ENCODE assay signal across 16 cellular contexts in genomic region chr9:109705515-109705914, GRCh38.
A peak's percentile ranks its signal among the peaks of the same experiment; 100 is the strongest.
DNase-seq lines count a peak whose midpoint lies in the region; ATAC-seq, FAIRE-seq and TF ChIP-seq lines count a peak whose summit lies in the region.
"Had no signal": no experiment of that assay in that cellular context is flagged by ENCODE, and none has a peak within 500 bp of the region (broad histone marks: within the 10 kb centered on the region; RNA-seq: fewer than 3 reads in every experiment).

No MANE protein-coding gene starts in this region.

- H2BK5ac ChIP-seq in IMR-90 (ENCODE audit: low read depth, low read length, poor library complexity, severe bottlenecking), result no peak overlapping the region

- H3K14ac ChIP-seq in IMR-90 (replicated peaks; ENCODE audit: low read depth, low read length), result no peak overlapping the region

- no peaks in the 10 kb centered on the region for H3K9me1 ChIP-seq in IMR-90 (ENCODE audit: insufficient read depth, low read length)

- peak; percentile 20; the same call in 1 of the 2 replicates for TF ChIP-seq RAD21 in IMR-90 (IDR thresholded peaks at IDR 0.05; ENCODE audit: low read length)

- H3K79me2 ChIP-seq in astrocyte (ENCODE audit: insufficient read depth, low read length), result no peaks in the 10 kb centered on the region

- no peak overlapping the region for H3K4ac ChIP-seq in IMR-90 (ENCODE audit: low read depth, low read length)

- no peaks in the 10 kb centered on the region for H3K36me3 ChIP-seq in BJ (ENCODE audit: control insufficient read depth, insufficient read depth, low read length)
- no peaks in the 10 kb centered on the region for H3K36me3 ChIP-seq in IMR-90 (ENCODE audit: control insufficient read depth, insufficient read depth, low read length)
- H3K36me3 ChIP-seq in astrocyte (ENCODE audit: insufficient read depth, low read length), result no peaks in the 10 kb centered on the region
- no peaks in the 10 kb centered on the region for H3K36me3 ChIP-seq in iPS DF 6.9 (ENCODE audit: control insufficient read depth, insufficient read depth, low read length)
- H3K36me3 ChIP-seq: heart right ventricle, Peyer's patch, sigmoid colon, tibial nerve, WERI-Rb-1 had no signal

- no peak overlapping the region for H3K9ac ChIP-seq in IMR-90 (ENCODE audit: low read depth, low read length)
- no peak overlapping the region for H3K9ac ChIP-seq in astrocyte (ENCODE audit: low read length)

- no peaks in the 10 kb centered on the region for H3K4me1 Mint-ChIP-seq in astrocyte (ENCODE audit: low read depth, unreplicated experiment)
- H3K4me1 Mint-ChIP-seq: CD4-positive, alpha-beta memory T cell; central memory CD8-positive, alpha-beta T cell had no signal

- H2BK20ac ChIP-seq in IMR-90 (ENCODE audit: low read depth, low read length), result no peak overlapping the region

- H3K4me2 ChIP-seq in IMR-90 (ENCODE audit: low read depth, low read length) (no peak overlapping the region), astrocyte (ENCODE audit: low read length) (no peak overlapping the region)

- POLR2A ChIA-PET in BJ (lab: Charles Lee), result no interaction called here
- POLR2A ChIA-PET in IMR-90 (lab: Charles Lee; ENCODE audit: unreplicated experiment), result no interaction called here

- no peaks in the 10 kb centered on the region for H3K36me3 Mint-ChIP-seq in astrocyte (ENCODE audit: low read depth, unreplicated experiment)
- H3K36me3 Mint-ChIP-seq: CD4-positive, alpha-beta memory T cell had no signal

- no peak overlapping the region for H2BK15ac ChIP-seq in IMR-90 (ENCODE audit: low read depth, low read length)

- no TSS peak for BruUV-seq in IMR-90 (replicated peaks; lab: Mats Ljungman, UMichigan)

- H3K18ac ChIP-seq in IMR-90 (ENCODE audit: low read depth, low read length), result no peak overlapping the region

- no peak overlapping the region for H3K23ac ChIP-seq in IMR-90 (ENCODE audit: low read depth, low read length)

- H4K5ac ChIP-seq in IMR-90 (ENCODE audit: low read depth, low read length), result no peak overlapping the region

- ATAC-seq in IMR-90 (ENCODE audit: low read depth), result peak; percentile 90
- no peak for ATAC-seq in HG02870 (IDR thresholded peaks at IDR 0.05; ENCODE audit: unreplicated experiment)
- ATAC-seq in GM18517 (IDR thresholded peaks at IDR 0.05; ENCODE audit: unreplicated experiment), result no peak

- CTCF ChIA-PET in BJ (lab: Yijun Ruan, JAX) (no interaction called here), IMR-90 (lab: Yijun Ruan, JAX) (no interaction called here)

- dilution Hi-C loops in IMR-90 (cut with HindIII; ENCODE audit: low sequenced_read_pairs, unreplicated experiment), result no loop called here

- H3K4me3 Mint-ChIP-seq in astrocyte (ENCODE audit: unreplicated experiment), result no peak overlapping the region
- H3K4me3 Mint-ChIP-seq: CD4-positive, alpha-beta memory T cell; central memory CD8-positive, alpha-beta T cell had no signal

- H3K9me3 Mint-ChIP-seq in astrocyte (ENCODE audit: unreplicated experiment), result peaks cover 6% of the 10 kb centered on the region

- no peak for TF ChIP-seq POLR2A in IMR-90 (IDR thresholded peaks at IDR 0.05; ENCODE audit: low read depth, low read length)

- no peak for DNase-seq in BJ (ENCODE audit: low read depth)
- DNase-seq in IMR-90, result peak; percentile 69
- DNase-seq in astrocyte (ENCODE audit: low read depth), result peak; percentile 38
- peak; percentile 16 for DNase-seq in iPS DF 6.9 (ENCODE audit: low read depth, low spot score)
- no peak for DNase-seq in hypothalamus (lab: John Stamatoyannopoulos, UW)
- no peak for DNase-seq in NCI-H1694 treated with DMSO at 0.1 percent for 48 hours (lab: John Stamatoyannopoulos, UW)
- DNase-seq: CD4-positive, alpha-beta memory T cell; heart right ventricle; NCI-H146; Peyer's patch; sigmoid colon; WERI-Rb-1 had no signal

- no peak overlapping the region for H4K91ac ChIP-seq in IMR-90 (ENCODE audit: insufficient read depth, low read depth, low read length)

- FAIRE-seq in astrocyte (lab: Jason Lieb, UNC), result no peak

- H3K27ac ChIP-seq in IMR-90 (ENCODE audit: insufficient read depth, low read length), result no peak overlapping the region
- no peak overlapping the region for H3K27ac ChIP-seq in astrocyte (ENCODE audit: low read depth, low read length)
- H3K27ac ChIP-seq in iPS DF 6.9 (ENCODE audit: low read length), result no peak overlapping the region
- H3K27ac ChIP-seq: heart right ventricle, Peyer's patch, sigmoid colon, tibial nerve, WERI-Rb-1 had no signal

- intact Hi-C loops in IMR-90 (cut with micrococcal nuclease), result loop anchor here (5.0 kb wide), 1 partner anchor 112 kb away; no protein-coding TSS in a partner anchor

- H3K27me3 ChIP-seq in BJ (ENCODE audit: control insufficient read depth, insufficient read depth, low read length) (peaks cover 15% of the 10 kb centered on the region), IMR-90 (ENCODE audit: control insufficient read depth, insufficient read depth, low read length) (peaks cover 10% of the 10 kb centered on the region), astrocyte (ENCODE audit: insufficient read depth, low read length) (no peaks in the 10 kb centered on the region), iPS DF 6.9 (ENCODE audit: control insufficient read depth, insufficient read depth, low read length) (no peaks in the 10 kb centered on the region)
- H3K27me3 ChIP-seq: heart right ventricle, Peyer's patch, sigmoid colon, tibial nerve had no signal

- no peak overlapping the region for H2AK9ac ChIP-seq in IMR-90 (replicated peaks; ENCODE audit: low read depth, low read length, poor library complexity)

- H3K79me1 ChIP-seq in IMR-90 (ENCODE audit: low read depth in 1 of 2, low read length in 2 of 2), result no peaks in the 10 kb centered on the region

- H4K8ac ChIP-seq in IMR-90 (ENCODE audit: low read depth in 2 of 2, low read length in 2 of 2), result no peak overlapping the region

- H3K56ac ChIP-seq in IMR-90 (ENCODE audit: extremely low read depth, insufficient read depth, low read length), result no peak overlapping the region

- peaks cover 13% of the 10 kb centered on the region for H3K27me3 Mint-ChIP-seq in astrocyte (ENCODE audit: low read depth, unreplicated experiment)
- H3K27me3 Mint-ChIP-seq: central memory CD8-positive, alpha-beta T cell had no signal

- H3K4me1 ChIP-seq in IMR-90 (ENCODE audit: control insufficient read depth, insufficient read depth, low read length), result peaks cover 4% of the 10 kb centered on the region; the same call in 1 of the 2 replicates
- no peaks in the 10 kb centered on the region for H3K4me1 ChIP-seq in astrocyte (ENCODE audit: insufficient read depth, low read length)
- no peaks in the 10 kb centered on the region for H3K4me1 ChIP-seq in iPS DF 6.9 (ENCODE audit: control insufficient read depth, insufficient read depth, low read length)
- H3K4me1 ChIP-seq: Peyer's patch, tibial nerve had no signal

- no peak overlapping the region for H2BK120ac ChIP-seq in IMR-90 (ENCODE audit: low read depth, low read length)

- H3K4me3 ChIP-seq in BJ (ENCODE audit: low read depth, low read length) (no peak overlapping the region), IMR-90 (ENCODE audit: insufficient read depth, low read depth, low read length) (no peak overlapping the region), astrocyte (ENCODE audit: insufficient read depth, low read depth, low read length) (no peak overlapping the region), iPS DF 6.9 (ENCODE audit: low read length) (no peak overlapping the region)
- H3K4me3 ChIP-seq: heart right ventricle, Peyer's patch, sigmoid colon, tibial nerve had no signal

- H2AK5ac ChIP-seq in IMR-90 (ENCODE audit: low read depth, low read length), result no peak overlapping the region

- H3K9me3 ChIP-seq in IMR-90 (ENCODE audit: control insufficient read depth, insufficient read depth, low read length), result no peaks in the 10 kb centered on the region
- H3K9me3 ChIP-seq in astrocyte (ENCODE audit: insufficient read depth, low read depth, low read length), result no peaks in the 10 kb centered on the region
- H3K9me3 ChIP-seq in iPS DF 6.9 (ENCODE audit: control insufficient read depth, insufficient read depth, low read length), result no peaks in the 10 kb centered on the region
- H3K9me3 ChIP-seq: Peyer's patch, sigmoid colon, tibial nerve had no signal

- in situ Hi-C loops in IMR-90 (cut with MboI; ENCODE audit: low sequenced_read_pairs), result no loop called here

- H3K27ac Mint-ChIP-seq in astrocyte (ENCODE audit: unreplicated experiment), result no peak overlapping the region
- H3K27ac Mint-ChIP-seq: CD4-positive, alpha-beta memory T cell had no signal

- H2AFZ ChIP-seq in IMR-90 (replicated peaks; ENCODE audit: low read length, poor library complexity) (no peak overlapping the region), astrocyte (ENCODE audit: low read depth, low read length) (no peak overlapping the region)

- H4K20me1 ChIP-seq in IMR-90 (ENCODE audit: insufficient read depth, low read length) (no peaks in the 10 kb centered on the region), astrocyte (ENCODE audit: insufficient read depth, low read length) (no peaks in the 10 kb centered on the region)

- TF ChIP-seq CTCF in BJ (IDR thresholded peaks at IDR 0.05; ENCODE audit: insufficient read depth, low read depth, low read length) (peak; percentile 21; the same call in 1 of the 2 replicates), IMR-90 (conservative IDR thresholded peaks at IDR 0.05; ENCODE audit: low read depth, low read length) (no peak), astrocyte (IDR thresholded peaks at IDR 0.05; ENCODE audit: insufficient read depth, low read depth, low read length) (no peak)

TF ChIP-seq in IMR-90, 13 proteins besides CTCF, POLR2A, EP300 and RAD21:
- TF ChIP-seq RCOR1 (IDR thresholded peaks at IDR 0.05; ENCODE audit: insufficient replicate concordance, low read length) (no peak), CHD1 (IDR thresholded peaks at IDR 0.05; ENCODE audit: low read depth, low read length) (no peak), FOS (IDR thresholded peaks at IDR 0.05; ENCODE audit: low read depth, low read length) (peak; percentile 64), SMC3 (IDR thresholded peaks at IDR 0.05; ENCODE audit: low read depth, low read length) (0 out of 2 replicates have a peak, but pooled peaks have one; percentile 11)

Comparison
In these comparisons a context has a peak if more than half of its experiments do, and no peak if none do; other contexts are left out.
1. DNase-seq: peak in IMR-90 (single experiment), astrocyte (single experiment) and iPS DF 6.9 (single experiment); none in BJ (single experiment), hypothalamus (0 of 51) and NCI-H1694 treated with DMSO at 0.1 percent for 48 hours (single experiment).